ENCODE assay signal across 10 cellular contexts in genomic region chr1:243257189-243257588, GRCh38. TPM values are rescaled to one million over a fixed set of nuclear protein-coding genes. Genes with fewer than 3 reads are reported as not detected.
DNase-seq lines count a peak whose midpoint lies in the region; ATAC-seq and TF ChIP-seq lines count a peak whose summit lies in the region.
"Had no signal": no experiment of that assay in that cellular context is flagged by ENCODE, and none has a peak within 500 bp of the region (broad histone marks: within the 10 kb centered on the region; RNA-seq: fewer than 3 reads in every experiment).

No MANE protein-coding gene starts in this region.

- TF ChIP-seq CTCF in SU-DHL-6 (IDR thresholded peaks at IDR 0.05; ENCODE audit: insufficient read depth, low read length, poor library complexity, severe bottlenecking) (no peak), fibroblast of villous mesenchyme (IDR thresholded peaks at IDR 0.05; ENCODE audit: insufficient read depth, low read depth, low read length) (no peak), smooth muscle cell (IDR thresholded peaks at IDR 0.05; ENCODE audit: borderline replicate concordance, insufficient read depth, poor library complexity, severe bottlenecking) (no peak), BE2C (IDR thresholded peaks at IDR 0.05; ENCODE audit: low read depth, low read length) (no peak)

- H3K36me3 ChIP-seq in SU-DHL-6 (ENCODE audit: low read length) (no peaks in the 10 kb centered on the region), smooth muscle cell (ENCODE audit: low read depth) (no peaks in the 10 kb centered on the region), BE2C (peaks cover 2% of the 10 kb centered on the region; the same call in 1 of the 2 replicates)

- H2AFZ ChIP-seq in SU-DHL-6 (ENCODE audit: low read depth, low read length, severe bottlenecking) (no peak overlapping the region), smooth muscle cell (ENCODE audit: low read depth) (no peak overlapping the region)

- H3K4me1 Mint-ChIP-seq in activated naive CD8-positive, alpha-beta T cell (ENCODE audit: low read depth): peaks cover 43% of the 10 kb centered on the region
- peaks cover 21% of the 10 kb centered on the region for H3K4me1 Mint-ChIP-seq in activated naive CD8-positive, alpha-beta T cell treated with anti-CD3 and anti-CD28 coated beads for 36 hours

- H4K20me1 ChIP-seq in SU-DHL-6 (ENCODE audit: low read depth, low read length) (peaks cover 7% of the 10 kb centered on the region), smooth muscle cell (ENCODE audit: low read depth) (peaks cover 18% of the 10 kb centered on the region)

- H3K79me2 ChIP-seq in SU-DHL-6 (ENCODE audit: insufficient read depth, low read length) (peaks cover 58% of the 10 kb centered on the region), smooth muscle cell (ENCODE audit: low read depth) (peaks cover 89% of the 10 kb centered on the region)

- no peaks in the 10 kb centered on the region for H3K9me2 ChIP-seq in SU-DHL-6 (replicated peaks; ENCODE audit: insufficient read depth, low read length)

- WGBS in smooth muscle cell (ENCODE audit: low lambda C conversion rate): 97% methylated on average over 1 of the region's 1 CpG

- H3K4me2 ChIP-seq in SU-DHL-6 (ENCODE audit: low read depth, low read length, poor library complexity, severe bottlenecking) (peak overlapping the region; percentile 96), smooth muscle cell (peak overlapping the region; percentile 91)

- H3K9me3 ChIP-seq in SU-DHL-6 (ENCODE audit: insufficient read depth, low read length) (no peaks in the 10 kb centered on the region), smooth muscle cell (replicated peaks; ENCODE audit: low read depth) (no peaks in the 10 kb centered on the region), BE2C (no peaks in the 10 kb centered on the region)

- intact Hi-C loops in left colon (cut with DNase I, micrococcal nuclease): no loop called here

- H3K4me3 Mint-ChIP-seq in activated naive CD8-positive, alpha-beta T cell: peak overlapping the region; percentile 98
- H3K4me3 Mint-ChIP-seq in activated naive CD8-positive, alpha-beta T cell treated with anti-CD3 and anti-CD28 coated beads for 36 hours: no peak overlapping the region

- H3K9me3 Mint-ChIP-seq in activated naive CD8-positive, alpha-beta T cell (ENCODE audit: low read depth): no peaks in the 10 kb centered on the region
- no peaks in the 10 kb centered on the region for H3K9me3 Mint-ChIP-seq in activated naive CD8-positive, alpha-beta T cell treated with anti-CD3 and anti-CD28 coated beads for 36 hours

- H3K9ac ChIP-seq in SU-DHL-6 (ENCODE audit: low read length) (peak overlapping the region; percentile 70; the same call in 1 of the 2 replicates), smooth muscle cell (ENCODE audit: low read depth) (peak overlapping the region; percentile 72)

- H3K27me3 Mint-ChIP-seq in activated naive CD8-positive, alpha-beta T cell: no peaks in the 10 kb centered on the region
- no peaks in the 10 kb centered on the region for H3K27me3 Mint-ChIP-seq in activated naive CD8-positive, alpha-beta T cell treated with anti-CD3 and anti-CD28 coated beads for 36 hours

- H3K4me3 ChIP-seq in SU-DHL-6 (ENCODE audit: insufficient read depth, low read length, poor library complexity, severe bottlenecking): peak overlapping the region; percentile 87
- peak overlapping the region; percentile 85 for H3K4me3 ChIP-seq in fibroblast of villous mesenchyme (ENCODE audit: low read depth, low read length)
- H3K4me3 ChIP-seq in smooth muscle cell: peak overlapping the region; percentile 97
- no peak overlapping the region for H3K4me3 ChIP-seq in BE2C (ENCODE audit: low read depth, low read length)

- H3K27me3 ChIP-seq in SU-DHL-6 (ENCODE audit: low read length): no peaks in the 10 kb centered on the region
- H3K27me3 ChIP-seq in smooth muscle cell (ENCODE audit: low read depth): no peaks in the 10 kb centered on the region
- H3K27me3 ChIP-seq in BE2C: no peaks in the 10 kb centered on the region

- ATAC-seq in left colon: no peak
- ATAC-seq: esophagus mucosa had no signal

- H3K27ac Mint-ChIP-seq in activated naive CD8-positive, alpha-beta T cell: peak overlapping the region; percentile 3
- H3K27ac Mint-ChIP-seq in activated naive CD8-positive, alpha-beta T cell treated with anti-CD3 and anti-CD28 coated beads for 36 hours: no peak overlapping the region

- DNase-seq in activated naive CD8-positive, alpha-beta T cell treated with anti-CD3 and anti-CD28 coated beads for 36 hours: no peak
- DNase-seq in fibroblast of villous mesenchyme (ENCODE audit: low read depth) (no peak), smooth muscle cell (lab: John Stamatoyannopoulos, UW; ENCODE audit: unreplicated experiment) (no peak), DMS153 treated with DMSO at 0.1 percent for 48 hours (lab: John Stamatoyannopoulos, UW; ENCODE audit: unreplicated experiment) (no peak), left colon (no peak), BE2C (no peak)
- DNase-seq: activated CD4-positive, alpha-beta T cell treated with anti-CD3 and anti-CD28 coated beads, Interleukin-2, amount 50 U/mL, for 48 hours had no signal

- no peak overlapping the region for H3K27ac ChIP-seq in SU-DHL-6 (ENCODE audit: low read depth, low read length)
- H3K27ac ChIP-seq in smooth muscle cell (ENCODE audit: low read depth): no peak overlapping the region

- H3K36me3 Mint-ChIP-seq in activated naive CD8-positive, alpha-beta T cell: peaks cover 3% of the 10 kb centered on the region
- peaks cover 9% of the 10 kb centered on the region for H3K36me3 Mint-ChIP-seq in activated naive CD8-positive, alpha-beta T cell treated with anti-CD3 and anti-CD28 coated beads for 36 hours

- no peaks in the 10 kb centered on the region; the same call in 1 of the 2 replicates for H3F3A ChIP-seq in SU-DHL-6 (ENCODE audit: insufficient read depth)
- H3F3A ChIP-seq in smooth muscle cell (ENCODE audit: low read depth): no peaks in the 10 kb centered on the region

- peaks cover 22% of the 10 kb centered on the region for H3K4me1 ChIP-seq in smooth muscle cell (ENCODE audit: low read depth)
- H3K4me1 ChIP-seq in BE2C: no peaks in the 10 kb centered on the region

RNA-seq across cellular contexts. Expression of gene SDCCAG8, which starts 1.3 kb away (rescaled TPM):
- total RNA-seq in activated naive CD8-positive, alpha-beta T cell treated with anti-CD3 and anti-CD28 coated beads for 36 hours: 10 to 100 TPM; 24.2 to 24.7 TPM
- 33.5 and 41.0 TPM in 2 replicates for total RNA-seq in fibroblast of villous mesenchyme
- total RNA-seq in smooth muscle cell: 32.5 and 33.4 TPM in 2 replicates
- polyA plus RNA-seq in smooth muscle cell: 30.9 and 33.0 TPM in 2 replicates
- 10 to 100 TPM; 21.9 to 28.7 TPM for total RNA-seq in left colon
- 25.6 TPM for polyA plus RNA-seq in BE2C (2012; ENCODE audit: insufficient read depth, insufficient read length, low read depth)

RNA-seq across cellular contexts. Expression of gene CEP170, which starts 2.1 kb away (rescaled TPM):
- 10 to 100 TPM; 44.3 to 47.4 TPM for total RNA-seq in activated naive CD8-positive, alpha-beta T cell treated with anti-CD3 and anti-CD28 coated beads for 36 hours
- total RNA-seq in fibroblast of villous mesenchyme: 114 and 115 TPM in 2 replicates
- total RNA-seq in smooth muscle cell: 145 and 175 TPM in 2 replicates
- 50.3 and 76.0 TPM in 2 replicates for polyA plus RNA-seq in smooth muscle cell
- total RNA-seq in left colon: 10 to 100 TPM in 1 of 2 donors, 1 to 10 TPM in 1; 9.2 to 19.9 TPM
- polyA plus RNA-seq in BE2C (2012; ENCODE audit: insufficient read depth, insufficient read length, low read depth): 89.3 TPM
